In genomic region chr4:92255920-92256244, GRCh38 we compare ENCODE assay signal across 9 cellular contexts. TPM values are rescaled to one million over a fixed set of nuclear protein-coding genes. Genes with fewer than 3 reads are reported as not detected.
"Had no signal": no experiment of that assay in that cellular context is flagged by ENCODE, and none has a peak within 500 bp of the region (broad histone marks: within the 10 kb centered on the region; RNA-seq: fewer than 3 reads in every experiment).

No MANE protein-coding gene starts in this region.

- DNase-seq: GDM1, GF-D8 had no signal

- H3K4me3 ChIP-seq: GM12878 had no signal

- FAIRE-seq: G401.6, GM12878, GM12891, GM12892, GM18507, GM19239 had no signal

- ATAC-seq: GM12878 had no signal

RNA-seq across cellular contexts. Expression of gene GRID2, which starts 47.9 kb away (rescaled TPM):
- total RNA-seq: G401, GM12878 had no signal
- polyA plus RNA-seq: GM12878 had no signal
